In genomic region chr7:102424787-102425218, GRCh38 we compare ENCODE assay signal across 10 cellular contexts. TPM values are rescaled to one million over a fixed set of nuclear protein-coding genes. Genes with fewer than 3 reads are reported as not detected.
A peak's percentile ranks its signal among the peaks of the same experiment; 100 is the strongest.
DNase-seq lines count a peak whose midpoint lies in the region; ATAC-seq and TF ChIP-seq lines count a peak whose summit lies in the region.
"Had no signal": no experiment of that assay in that cellular context is flagged by ENCODE, and none has a peak within 500 bp of the region (broad histone marks: within the 10 kb centered on the region; RNA-seq: fewer than 3 reads in every experiment).

No MANE protein-coding gene starts in this region.

- H3K9me2 ChIP-seq in GM23338 (ENCODE audit: insufficient read depth) = no peaks in the 10 kb centered on the region

- H3K36me3 Mint-ChIP-seq in GM23338 (ENCODE audit: low read depth) (peaks cover 36% of the 10 kb centered on the region), T-helper 17 cell (ENCODE audit: low read depth) (peaks cover 5% of the 10 kb centered on the region)

- H3F3A ChIP-seq in GM23338 (replicated peaks; ENCODE audit: low read depth) = 0 out of 2 replicates have a peak, but pooled peaks cover 9% of the 10 kb centered on the region

- no peaks in the 10 kb centered on the region for H3K4me1 ChIP-seq in GM23338 (ENCODE audit: insufficient read depth)

- no peaks in the 10 kb centered on the region; the same call in 1 of the 2 replicates for H4K20me1 ChIP-seq in GM23338 (replicated peaks; ENCODE audit: insufficient read depth)

- H3K4me1 Mint-ChIP-seq in GM23338 = peaks cover 24% of the 10 kb centered on the region
- H3K4me1 Mint-ChIP-seq in T-helper 17 cell = peaks cover 50% of the 10 kb centered on the region

- H3K27ac Mint-ChIP-seq in GM23338 (peak overlapping the region; percentile 70), T-helper 17 cell (peak overlapping the region; percentile 100)

- TF ChIP-seq CTCF in GM12864 (IDR thresholded peaks at IDR 0.05; ENCODE audit: low read depth, low read length, missing control alignments) = no peak
- TF ChIP-seq CTCF in GM23338 (conservative IDR thresholded peaks at IDR 0.05; ENCODE audit: low read depth in 2 of 2) = no peak

- no peak for ATAC-seq in GM23338
- no peak for ATAC-seq in T-helper 17 cell

- no peak overlapping the region for H2AFZ ChIP-seq in GM23338

- no peaks in the 10 kb centered on the region for H3K9me3 ChIP-seq in T-helper 17 cell (ENCODE audit: control insufficient read depth, low read length, poor library complexity, severe bottlenecking)
- H3K9me3 ChIP-seq: tibial nerve had no signal

- no peak overlapping the region for H3K4me2 ChIP-seq in GM23338

- no peaks in the 10 kb centered on the region for H3K9me3 Mint-ChIP-seq in GM23338

- no peaks in the 10 kb centered on the region for H3K27me3 ChIP-seq in GM23338 (ENCODE audit: insufficient read depth)
- H3K27me3 ChIP-seq: tibial nerve had no signal

- H3K4me3 ChIP-seq in GM12864 (ENCODE audit: low read depth, low read length) = peak overlapping the region; percentile 38
- no peak overlapping the region for H3K4me3 ChIP-seq in GM23338
- H3K4me3 ChIP-seq: tibial nerve had no signal

- 0 out of 2 replicates have a peak, but pooled peaks cover 7% of the 10 kb centered on the region for H3K36me3 ChIP-seq in GM23338 (ENCODE audit: insufficient read depth)

- H3K27me3 Mint-ChIP-seq in GM23338 (ENCODE audit: insufficient read depth, low read depth, poor library complexity) (peaks cover 12% of the 10 kb centered on the region), T-helper 17 cell (no peaks in the 10 kb centered on the region)

- no peak overlapping the region for H3K4me3 Mint-ChIP-seq in GM23338
- peak overlapping the region; percentile 93 for H3K4me3 Mint-ChIP-seq in T-helper 17 cell

- H3K79me2 ChIP-seq in GM23338 (replicated peaks; ENCODE audit: insufficient read depth) = peaks cover 3% of the 10 kb centered on the region; the same call in 1 of the 2 replicates

- no peak overlapping the region for H3K27ac ChIP-seq in GM23338 (ENCODE audit: low read depth)

- DNase-seq in GM12864 (ENCODE audit: low read depth) (no peak), GM23338 (ENCODE audit: low spot score) (no peak), T-helper 17 cell (no peak), medulla oblongata (ENCODE audit: extremely low spot score) (peak; percentile 53), COLO668 (lab: John Stamatoyannopoulos, UW; ENCODE audit: unreplicated experiment) (no peak), 8988T (no peak), COR-L47 (lab: John Stamatoyannopoulos, UW) (no peak)
- no peak for DNase-seq in stimulated activated CD4-positive, alpha-beta T cell treated with anti-CD3 and anti-CD28 coated beads, Interleukin-4, amount 100 ng/mL, for 24 hours
- DNase-seq: kidney glomerular epithelial cell had no signal

TF ChIP-seq in GM23338, 12 proteins besides CTCF, POLR2A, EP300 and RAD21 (continues in another document):
- TF ChIP-seq EZH2 (IDR thresholded peaks at IDR 0.05; ENCODE audit: low read depth, unreplicated experiment) (no peak), POLR2AphosphoS5 (IDR thresholded peaks at IDR 0.05; ENCODE audit: low read depth) (no peak), STAT1 (IDR thresholded peaks at IDR 0.05; ENCODE audit: unreplicated experiment) (no peak), EZH2phosphoT487 (IDR thresholded peaks at IDR 0.05; ENCODE audit: unreplicated experiment) (no peak), ZNF114 (CRISPR knock-in tag; IDR thresholded peaks at IDR 0.05) (no peak), CREB1 (CRISPR knock-in tag; IDR thresholded peaks at IDR 0.05; ENCODE audit: low read depth) (no peak), ZNF331 (CRISPR knock-in tag; IDR thresholded peaks at IDR 0.05; ENCODE audit: low read depth) (no peak), NANOG (IDR thresholded peaks at IDR 0.05; ENCODE audit: borderline replicate concordance) (no peak)
- TF ChIP-seq, protein P1, sequence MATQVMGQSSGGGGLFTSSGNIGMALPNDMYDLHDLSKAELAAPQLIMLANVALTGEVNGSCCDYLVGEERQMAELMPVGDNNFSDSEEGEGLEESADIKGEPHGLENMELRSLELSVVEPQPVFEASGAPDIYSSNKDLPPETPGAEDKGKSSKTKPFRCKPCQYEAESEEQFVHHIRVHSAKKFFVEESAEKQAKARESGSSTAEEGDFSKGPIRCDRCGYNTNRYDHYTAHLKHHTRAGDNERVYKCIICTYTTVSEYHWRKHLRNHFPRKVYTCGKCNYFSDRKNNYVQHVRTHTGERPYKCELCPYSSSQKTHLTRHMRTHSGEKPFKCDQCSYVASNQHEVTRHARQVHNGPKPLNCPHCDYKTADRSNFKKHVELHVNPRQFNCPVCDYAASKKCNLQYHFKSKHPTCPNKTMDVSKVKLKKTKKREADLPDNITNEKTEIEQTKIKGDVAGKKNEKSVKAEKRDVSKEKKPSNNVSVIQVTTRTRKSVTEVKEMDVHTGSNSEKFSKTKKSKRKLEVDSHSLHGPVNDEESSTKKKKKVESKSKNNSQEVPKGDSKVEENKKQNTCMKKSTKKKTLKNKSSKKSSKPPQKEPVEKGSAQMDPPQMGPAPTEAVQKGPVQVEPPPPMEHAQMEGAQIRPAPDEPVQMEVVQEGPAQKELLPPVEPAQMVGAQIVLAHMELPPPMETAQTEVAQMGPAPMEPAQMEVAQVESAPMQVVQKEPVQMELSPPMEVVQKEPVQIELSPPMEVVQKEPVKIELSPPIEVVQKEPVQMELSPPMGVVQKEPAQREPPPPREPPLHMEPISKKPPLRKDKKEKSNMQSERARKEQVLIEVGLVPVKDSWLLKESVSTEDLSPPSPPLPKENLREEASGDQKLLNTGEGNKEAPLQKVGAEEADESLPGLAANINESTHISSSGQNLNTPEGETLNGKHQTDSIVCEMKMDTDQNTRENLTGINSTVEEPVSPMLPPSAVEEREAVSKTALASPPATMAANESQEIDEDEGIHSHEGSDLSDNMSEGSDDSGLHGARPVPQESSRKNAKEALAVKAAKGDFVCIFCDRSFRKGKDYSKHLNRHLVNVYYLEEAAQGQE (IDR thresholded peaks at IDR 0.05; ENCODE audit: unreplicated experiment) = no peak

RNA-seq across cellular contexts. Expression of gene ORAI2, which starts 8.6 kb away (rescaled TPM):
- 21.7 and 33.8 TPM in 2 replicates for total RNA-seq in GM23338 (2014; rRNA removed; shearing (Covaris generic))
- polyA plus RNA-seq in GM23338 (2016; fragmentation: Nextera tagmentation; extraction: Ambion mirVana) = 6.6 and 8.6 TPM in 2 replicates
- total RNA-seq in T-helper 17 cell = 10 to 100 TPM; 33.9 to 50.5 TPM

RNA-seq across cellular contexts. Expression of gene PRKRIP1, which starts 28.6 kb away (rescaled TPM):
- total RNA-seq in GM23338 (2014; rRNA removed; shearing (Covaris generic)) = 25.4 and 29.1 TPM in 2 replicates
- polyA plus RNA-seq in GM23338 (2016; fragmentation: Nextera tagmentation; extraction: Ambion mirVana) = 24.8 and 25.5 TPM in 2 replicates
- total RNA-seq in T-helper 17 cell = 10 to 100 TPM; 38.0 to 44.0 TPM

RNA-seq across cellular contexts. Expression of gene ALKBH4, which starts 39.9 kb away (rescaled TPM):
- total RNA-seq in GM23338 (2014; rRNA removed; shearing (Covaris generic)) = 31.0 and 45.0 TPM in 2 replicates
- 17.7 and 20.0 TPM in 2 replicates for polyA plus RNA-seq in GM23338 (2016; fragmentation: Nextera tagmentation; extraction: Ambion mirVana)
- 1 to 10 TPM; 4.4 to 5.5 TPM for total RNA-seq in T-helper 17 cell

RNA-seq across cellular contexts. Expression of gene LRWD1, which starts 40.0 kb away (rescaled TPM):
- 43.3 and 55.2 TPM in 2 replicates for total RNA-seq in GM23338 (2014; rRNA removed; shearing (Covaris generic))
- polyA plus RNA-seq in GM23338 (2016; fragmentation: Nextera tagmentation; extraction: Ambion mirVana) = 24.0 and 28.1 TPM in 2 replicates
- total RNA-seq in T-helper 17 cell = 10 to 100 TPM; 13.5 to 15.2 TPM

RNA-seq across cellular contexts. Expression of gene POLR2J, which starts 53.9 kb away (rescaled TPM):
- 32.2 and 39.0 TPM in 2 replicates for total RNA-seq in GM23338 (2014; rRNA removed; shearing (Covaris generic))
- 167 and 190 TPM in 2 replicates for polyA plus RNA-seq in GM23338 (2016; fragmentation: Nextera tagmentation; extraction: Ambion mirVana)
- 10 to 100 TPM; 35.6 to 37.9 TPM for total RNA-seq in T-helper 17 cell
